ENCODE assay signal across 21 cellular contexts in genomic region chr2:67790622-67791021, GRCh38.
DNase-seq lines count a peak whose midpoint lies in the region; ATAC-seq, FAIRE-seq and TF ChIP-seq lines count a peak whose summit lies in the region.
"Had no signal": no experiment of that assay in that cellular context is flagged by ENCODE, and none has a peak within 500 bp of the region (broad histone marks: within the 10 kb centered on the region; RNA-seq: fewer than 3 reads in every experiment).

No MANE protein-coding gene starts in this region.

- TF ChIP-seq CTCF in PC-3 (conservative IDR thresholded peaks at IDR 0.05; ENCODE audit: low read depth, low read length) = no peak
- TF ChIP-seq CTCF in endothelial cell of umbilical vein (IDR thresholded peaks at IDR 0.05; ENCODE audit: extremely low read depth in 1 of 2, insufficient read depth in 1 of 2, low read depth in 1 of 2, low read length in 2 of 2) = no peak
- no peak for TF ChIP-seq CTCF in left lung (IDR thresholded peaks at IDR 0.05)
- no peak for TF ChIP-seq CTCF in psoas muscle (IDR thresholded peaks at IDR 0.05)

- H3K36me3 ChIP-seq in PC-3 (ENCODE audit: low read depth, low read length) (no peaks in the 10 kb centered on the region), endothelial cell of umbilical vein (ENCODE audit: control insufficient read depth in 2 of 2, extremely low read depth in 1 of 2, insufficient read depth in 2 of 2, low read length in 2 of 2) (no peaks in the 10 kb centered on the region), left lung (no peaks in the 10 kb centered on the region), psoas muscle (ENCODE audit: insufficient read depth in 1 of 2, low read depth in 1 of 2) (no peaks in the 10 kb centered on the region)
- H3K36me3 ChIP-seq: BE2C, Peyer's patch, right atrium auricular region had no signal

- no peaks in the 10 kb centered on the region for H3K9me3 ChIP-seq in PC-3 (ENCODE audit: low read length)
- H3K9me3 ChIP-seq in endothelial cell of umbilical vein (replicated peaks; ENCODE audit: control insufficient read depth, insufficient read depth, low read length) = no peaks in the 10 kb centered on the region
- no peaks in the 10 kb centered on the region for H3K9me3 ChIP-seq in left lung
- no peaks in the 10 kb centered on the region for H3K9me3 ChIP-seq in psoas muscle
- H3K9me3 ChIP-seq: BE2C, Peyer's patch, right atrium auricular region had no signal

- H3K79me2 ChIP-seq in PC-3 (ENCODE audit: low read length) = no peaks in the 10 kb centered on the region
- no peaks in the 10 kb centered on the region for H3K79me2 ChIP-seq in endothelial cell of umbilical vein (ENCODE audit: control insufficient read depth, insufficient read depth, low read length)

- H3K4me2 ChIP-seq in PC-3 (ENCODE audit: low read length) (peak overlapping the region; percentile 40), endothelial cell of umbilical vein (ENCODE audit: insufficient read depth, low read length) (no peak overlapping the region)
- H3K4me2 ChIP-seq: GM23338 had no signal

- POLR2A ChIA-PET in PC-3 (lab: Charles Lee; ENCODE audit: unreplicated experiment) (no interaction called here), endothelial cell of umbilical vein (lab: Charles Lee) (interaction anchor here (0.6 kb wide), 1 partner anchor 35 kb away, joined by 4 read pairs; no protein-coding TSS in a partner anchor)

- H3K9me1 ChIP-seq in endothelial cell of umbilical vein (replicated peaks; ENCODE audit: control insufficient read depth, extremely low read depth, insufficient read depth, low read length) = no peaks in the 10 kb centered on the region

- H3K9ac ChIP-seq in PC-3 (ENCODE audit: low read length) (no peak overlapping the region), endothelial cell of umbilical vein (replicated peaks; ENCODE audit: extremely low read depth, insufficient read depth, low read length) (no peak overlapping the region)

- DNase-seq in Daoy (ENCODE audit: low read depth) (peak; percentile 64), PC-3 (peak; percentile 75), endothelial cell of umbilical vein (ENCODE audit: low read depth, low spot score) (peak; percentile 30), left lung (no peak), psoas muscle (no peak), OCI-M2 (lab: John Stamatoyannopoulos, UW; ENCODE audit: unreplicated experiment) (no peak)
- no peak for DNase-seq in activated CD8-positive, alpha-beta memory T cell treated with anti-CD3 and anti-CD28 coated beads for 24 hours
- DNase-seq: activated CD8-positive, alpha-beta T cell treated with anti-CD3 and anti-CD28 coated beads, Interleukin-2, amount 10 ng/mL, durations not matched to agents 7 days and 5 days; anterior cingulate cortex; BE2C; foreskin melanocyte; MM.1S; NCI-H2081; NCI-H774; Peyer's patch; stimulated activated CD4-positive, alpha-beta T cell treated with anti-CD3 and anti-CD28 coated beads, Interleukin-1b, Interleukin-23, amount 100 ng/mL, for 48 hours had no signal

- no peaks in the 10 kb centered on the region for H3F3A ChIP-seq in PC-3 (ENCODE audit: low read length, unreplicated experiment)

- H4K20me1 ChIP-seq in PC-3 (ENCODE audit: low read length) = no peaks in the 10 kb centered on the region
- no peaks in the 10 kb centered on the region for H4K20me1 ChIP-seq in endothelial cell of umbilical vein (replicated peaks; ENCODE audit: control insufficient read depth, extremely low read depth, insufficient read depth, low read length)

- H3K4me3 ChIP-seq in PC-3 (ENCODE audit: low read length) (no peak overlapping the region), endothelial cell of umbilical vein (replicated peaks in 1 of 3; ENCODE audit: insufficient read depth in 1 of 3, low read depth in 1 of 3, low read length in 3 of 3) (no peak overlapping the region), left lung (no peak overlapping the region), psoas muscle (no peak overlapping the region)
- H3K4me3 ChIP-seq: GM23338, Peyer's patch, right atrium auricular region had no signal

- peak; percentile 62 for FAIRE-seq in endothelial cell of umbilical vein (lab: Jason Lieb, UNC)

- no TSS peak for BruUV-seq in PC-3 (replicated peaks; lab: Mats Ljungman, UMichigan)
- no TSS peak for BruUV-seq in endothelial cell of umbilical vein (replicated peaks; lab: Mats Ljungman, UMichigan)

- CTCF ChIA-PET in PC-3 (lab: Charles Lee) = no interaction called here
- CTCF ChIA-PET in endothelial cell of umbilical vein (lab: Charles Lee) = interaction anchor here (0.8 kb wide), 1 partner anchor 9 kb away, joined by 4 read pairs; no protein-coding TSS in a partner anchor

- dilution Hi-C loops in endothelial cell of umbilical vein (cut with MboI; ENCODE audit: extremely low pct_ligation_motif_present, low sequenced_read_pairs) = no loop called here

- peak; percentile 81 for ATAC-seq in PC-3
- ATAC-seq in left lung = peak; percentile 18
- ATAC-seq in psoas muscle = no peak
- ATAC-seq in HG03571 (IDR thresholded peaks at IDR 0.05; ENCODE audit: unreplicated experiment) = no peak
- ATAC-seq: activated CD8-positive, alpha-beta T cell treated with anti-CD3 and anti-CD28 coated beads, Interleukin-2, amount 10 ng/mL, durations not matched to agents 7 days and 5 days; activated T-helper 17 cell treated with anti-CD3 and anti-CD28 coated beads, Interleukin-2, amount 50 U/mL, for 72 hours; GM23338 had no signal

- H3K9me2 ChIP-seq in PC-3 (replicated peaks; ENCODE audit: low read length) = no peaks in the 10 kb centered on the region

- H2AFZ ChIP-seq in PC-3 (ENCODE audit: low read length) = no peak overlapping the region
- H2AFZ ChIP-seq in endothelial cell of umbilical vein (ENCODE audit: low read depth, low read length) = no peak overlapping the region
- H2AFZ ChIP-seq: GM23338 had no signal

- WGBS in psoas muscle, 3 donors = 84 to 90% (median 84%) methylated on average over 2 of the region's 2 CpGs

- H3K27ac ChIP-seq in PC-3 (ENCODE audit: low read length) (peak overlapping the region; percentile 11; the same call in 1 of the 2 replicates), endothelial cell of umbilical vein (ENCODE audit: insufficient read depth, low read depth, low read length) (no peak overlapping the region), left lung (no peak overlapping the region), psoas muscle (no peak overlapping the region)
- H3K27ac ChIP-seq: Peyer's patch, right atrium auricular region, VCaP had no signal

- no peaks in the 10 kb centered on the region for H3K27me3 ChIP-seq in PC-3 (ENCODE audit: low read length)
- H3K27me3 ChIP-seq in endothelial cell of umbilical vein (ENCODE audit: control insufficient read depth in 2 of 2, insufficient read depth in 2 of 2, low read length in 2 of 2) = no peaks in the 10 kb centered on the region
- no peaks in the 10 kb centered on the region for H3K27me3 ChIP-seq in left lung
- H3K27me3 ChIP-seq in psoas muscle (ENCODE audit: insufficient read depth in 3 of 3, low read length in 2 of 3) = no peaks in the 10 kb centered on the region
- H3K27me3 ChIP-seq: BE2C, Peyer's patch, right atrium auricular region had no signal

- TF ChIP-seq POLR2A in endothelial cell of umbilical vein (IDR thresholded peaks at IDR 0.05; ENCODE audit: low read depth, low read length) = no peak

- intact Hi-C loops in PC-3 (cut with micrococcal nuclease) (no loop called here), endothelial cell of umbilical vein (cut with micrococcal nuclease) (no loop called here), left lung (cut with DNase I) (no loop called here), psoas muscle (cut with DNase I) (no loop called here)

- peaks cover 12% of the 10 kb centered on the region for H3K4me1 ChIP-seq in PC-3 (ENCODE audit: insufficient read depth, low read length)
- H3K4me1 ChIP-seq in endothelial cell of umbilical vein (ENCODE audit: control insufficient read depth, extremely low read depth, insufficient read depth, low read length) = peaks cover 2% of the 10 kb centered on the region
- no peaks in the 10 kb centered on the region for H3K4me1 ChIP-seq in left lung
- no peaks in the 10 kb centered on the region for H3K4me1 ChIP-seq in psoas muscle
- H3K4me1 ChIP-seq: BE2C, Peyer's patch, right atrium auricular region had no signal

TF ChIP-seq in endothelial cell of umbilical vein, 7 proteins besides CTCF, POLR2A, EP300 and RAD21:
- TF ChIP-seq FOS (IDR thresholded peaks at IDR 0.05; ENCODE audit: borderline replicate concordance, insufficient read depth, low read length) (peak; percentile 60), MYC (IDR thresholded peaks at IDR 0.05; ENCODE audit: low read depth, low read length) (no peak)

Comparison
In these comparisons a context has a peak if more than half of its experiments do, and no peak if none do; other contexts are left out.
1. DNase-seq: peak in Daoy (single experiment), PC-3 (single experiment) and endothelial cell of umbilical vein (single experiment); none in left lung (0 of 2), psoas muscle (0 of 2), activated CD8-positive, alpha-beta memory T cell treated with anti-CD3 and anti-CD28 coated beads for 24 hours (single experiment) and OCI-M2 (single experiment).
2. ATAC-seq: peak in PC-3 (single experiment) and left lung (single experiment); none in psoas muscle (0 of 4) and HG03571 (single experiment).